ENCODE assay signal across 29 cellular contexts in genomic region chr2:200462136-200462710, GRCh38. TPM values are rescaled to one million over a fixed set of nuclear protein-coding genes. Genes with fewer than 3 reads are reported as not detected.
DNase-seq lines count a peak whose midpoint lies in the region; ATAC-seq, FAIRE-seq and TF ChIP-seq lines count a peak whose summit lies in the region.
"Had no signal": no experiment of that assay in that cellular context is flagged by ENCODE, and none has a peak within 500 bp of the region (broad histone marks: within the 10 kb centered on the region; RNA-seq: fewer than 3 reads in every experiment).

No MANE protein-coding gene starts in this region.

- H3K23ac ChIP-seq in mesenchymal stem cell (ENCODE audit: low read length in 2 of 2), result no peak overlapping the region

- H3K4me1 ChIP-seq in mesenchymal stem cell (ENCODE audit: control insufficient read depth, insufficient read depth, low read depth, low read length), result no peaks in the 10 kb centered on the region
- peaks cover 0 to 2% (median 0%) of the 10 kb centered on the region in 3 donors for H3K4me1 ChIP-seq in gastroesophageal sphincter
- H3K4me1 ChIP-seq: SJSA1 had no signal

- no peak overlapping the region for H2BK120ac ChIP-seq in mesenchymal stem cell (ENCODE audit: low read depth, low read length)

- ATAC-seq in WTC11 (no peak), GM21576 (IDR thresholded peaks at IDR 0.05; ENCODE audit: unreplicated experiment) (no peak), gastroesophageal sphincter (no peak)
- ATAC-seq: GM23338, PC-3 had no signal

- H2BK12ac ChIP-seq in mesenchymal stem cell (ENCODE audit: low read length in 2 of 2), result no peak overlapping the region

- H2BK5ac ChIP-seq in mesenchymal stem cell (ENCODE audit: low read depth, low read length, poor library complexity, severe bottlenecking), result no peak overlapping the region

- POLR2A ChIA-PET in WTC11 (lab: Charles Lee), result no interaction called here

- peaks cover 13 to 45% of the 10 kb centered on the region in 2 experiments for H3K36me3 ChIP-seq in mesenchymal stem cell (ENCODE audit: control insufficient read depth in 1 of 2, insufficient read depth in 2 of 2, low read depth in 1 of 2, low read length in 2 of 2)
- peaks cover 14% of the 10 kb centered on the region for H3K36me3 ChIP-seq in H7 (replicated peaks; ENCODE audit: control insufficient read depth, insufficient read depth, low read length)
- H3K36me3 ChIP-seq in gastroesophageal sphincter, result peaks cover 0 to 38% of the 10 kb centered on the region in 2 donors
- H3K36me3 ChIP-seq: HAP-1 had no signal

- TF ChIP-seq EP300 in gastroesophageal sphincter (IDR thresholded peaks at IDR 0.05), result no peak

- peaks cover 69% of the 10 kb centered on the region for H3K36me3 Mint-ChIP-seq in WTC11
- H3K36me3 Mint-ChIP-seq: IgD-negative memory B cell had no signal

- no peak overlapping the region for H4K91ac ChIP-seq in mesenchymal stem cell (ENCODE audit: low read length)

- H2BK15ac ChIP-seq in mesenchymal stem cell (ENCODE audit: low read depth, poor library complexity, severe bottlenecking), result no peak overlapping the region

- H3K27ac ChIP-seq in mesenchymal stem cell (ENCODE audit: low read length, poor library complexity, severe bottlenecking), result no peak overlapping the region
- H3K27ac ChIP-seq in gastroesophageal sphincter, result no peak overlapping the region
- H3K27ac ChIP-seq: KMS-11, SJSA1 had no signal

- no peak overlapping the region for H3K18ac ChIP-seq in mesenchymal stem cell (ENCODE audit: low read depth in 1 of 2, low read length in 2 of 2)

- CTCF ChIA-PET in WTC11 (lab: Charles Lee), result no interaction called here

- TF ChIP-seq POLR2A in gastroesophageal sphincter (IDR thresholded peaks at IDR 0.05), result no peak

- H2AFZ ChIP-seq in mesenchymal stem cell (ENCODE audit: low read depth, low read length), result no peak overlapping the region
- H2AFZ ChIP-seq: GM23338 had no signal

- no peak overlapping the region for H2AK5ac ChIP-seq in mesenchymal stem cell (ENCODE audit: low read length, severe bottlenecking)

- no peaks in the 10 kb centered on the region for H3K9me3 Mint-ChIP-seq in WTC11
- H3K9me3 Mint-ChIP-seq: CD8-positive, alpha-beta memory T cell; GM23338; HFFc6; IgD-negative memory B cell had no signal

- no peak overlapping the region for H3K14ac ChIP-seq in mesenchymal stem cell (ENCODE audit: low read length in 2 of 2)

- H3K9me3 ChIP-seq in mesenchymal stem cell (ENCODE audit: control insufficient read depth, low read length) (no peaks in the 10 kb centered on the region), gastroesophageal sphincter (no peaks in the 10 kb centered on the region)
- H3K9me3 ChIP-seq: HAP-1, SJSA1 had no signal

- TF ChIP-seq CTCF in WTC11 (IDR thresholded peaks at IDR 0.05) (no peak), fibroblast of villous mesenchyme (IDR thresholded peaks at IDR 0.05; ENCODE audit: insufficient read depth, low read depth, low read length) (no peak), gastroesophageal sphincter (IDR thresholded peaks at IDR 0.05) (no peak)

- peaks cover 18% of the 10 kb centered on the region for H3K79me1 ChIP-seq in mesenchymal stem cell (replicated peaks; ENCODE audit: low read length, poor library complexity, severe bottlenecking)

- H3K9ac ChIP-seq in mesenchymal stem cell (ENCODE audit: low read length), result no peak overlapping the region
- H3K9ac ChIP-seq: KMS-11 had no signal

- peak; percentile 59 for FAIRE-seq in GM19239 (lab: Jason Lieb, UNC)

- H3K4me1 Mint-ChIP-seq in WTC11, result no peaks in the 10 kb centered on the region; the same call in 1 of the 2 replicates
- H3K4me1 Mint-ChIP-seq: GM23338 had no signal

- no peaks in the 10 kb centered on the region for H3K27me3 Mint-ChIP-seq in WTC11 (ENCODE audit: low read depth)
- H3K27me3 Mint-ChIP-seq: CD8-positive, alpha-beta memory T cell had no signal

- no peak overlapping the region for H3K4me2 ChIP-seq in mesenchymal stem cell (ENCODE audit: low read length, poor library complexity, severe bottlenecking)
- H3K4me2 ChIP-seq: GM23338, KMS-11 had no signal

- 100% methylated on average over 2 of the region's 2 CpGs for WGBS in mesenchymal stem cell
- 100% methylated on average over 2 of the region's 2 CpGs for WGBS in gastroesophageal sphincter (ENCODE audit: low coverage in 1 of 2), 2 donors

- H3K4me3 ChIP-seq in fibroblast of villous mesenchyme (ENCODE audit: low read depth, low read length) (no peak overlapping the region), mesenchymal stem cell (ENCODE audit: insufficient read depth in 1 of 2, low read depth in 1 of 2, low read length in 2 of 2) (no peak overlapping the region), H7 (ENCODE audit: insufficient read depth, low read depth, low read length) (no peak overlapping the region), gastroesophageal sphincter (no peak overlapping the region)
- H3K4me3 ChIP-seq: GM23338, HAP-1, SJSA1 had no signal

- H3K27me3 ChIP-seq in mesenchymal stem cell (ENCODE audit: control insufficient read depth in 1 of 2, insufficient read depth in 1 of 2, low read length in 2 of 2), result no peaks in the 10 kb centered on the region
- H3K27me3 ChIP-seq in H7 (ENCODE audit: control insufficient read depth, insufficient read depth, low read length), result no peaks in the 10 kb centered on the region
- no peaks in the 10 kb centered on the region for H3K27me3 ChIP-seq in gastroesophageal sphincter
- H3K27me3 ChIP-seq: SJSA1 had no signal

- no peak overlapping the region for H3K4ac ChIP-seq in mesenchymal stem cell (ENCODE audit: low read depth in 1 of 2, low read length in 2 of 2)

- H3K4me3 Mint-ChIP-seq in WTC11, result no peak overlapping the region
- H3K4me3 Mint-ChIP-seq: GM23338, HFFc6 had no signal

- no peak overlapping the region for H4K8ac ChIP-seq in mesenchymal stem cell (ENCODE audit: low read length)

- DNase-seq in GM19239 (ENCODE audit: insufficient read length, low spot score) (no peak), WTC11 (ENCODE audit: low spot score) (no peak), fibroblast of villous mesenchyme (ENCODE audit: low read depth) (peak; percentile 76), mesenchymal stem cell (peak; percentile 38), H7 (no peak)
- DNase-seq: C1 segment of cervical spinal cord; CD8-positive, alpha-beta memory T cell; DMS 273 treated with DMSO at 0.1 percent for 48 hours; DMS79; EL; GF-D8; HFFc6; NCI-H1048; NCI-H1417; NCI-H1694; NCI-H2029 treated with DMSO at 0.1 percent for 48 hours; NCI-H446 treated with DMSO at 0.1 percent for 48 hours; NCI-H526; NK-92 treated with Interleukin-12 subunit alpha and Interleukin-12 subunit beta, amount 100 ng/mL, for 24 hours; PC-3; Right ventricle myocardium superior; RPMI8226 had no signal

- peak overlapping the region; percentile 17; the same call in 1 of the 2 replicates for H3K27ac Mint-ChIP-seq in WTC11
- H3K27ac Mint-ChIP-seq: GM23338, HFFc6, IgD-negative memory B cell had no signal

TF ChIP-seq in WTC11, 78 proteins besides CTCF, POLR2A, EP300 and RAD21:
- TF ChIP-seq ZNF121 (CRISPR knock-in tag; IDR thresholded peaks at IDR 0.05) (peak; percentile 46; the same call in 1 of the 2 replicates), NFYB (CRISPR knock-in tag; conservative IDR thresholded peaks at IDR 0.05; ENCODE audit: low read depth) (no peak)

RNA-seq across cellular contexts. Expression of gene KCTD18, which starts 47.6 kb away (rescaled TPM):
- total RNA-seq in WTC11 (2021) (4.9 to 6.7 TPM (median 5.7 TPM) in 3 replicates), fibroblast of villous mesenchyme (16.4 and 17.4 TPM in 2 replicates), gastroesophageal sphincter (10 to 100 TPM; 23.7 to 33.8 (median 28.8) TPM)
- 6.8 TPM for polyA plus RNA-seq in mesenchymal stem cell (2013, experiment 1 of 2)
- polyA plus RNA-seq in mesenchymal stem cell (2013, experiment 2 of 2), result 8.0 TPM
- total RNA-seq in H7 (2014; rRNA removed; shearing (Covaris generic)), result 4.6 and 10.5 TPM in 2 replicates

Comparison
In these comparisons a context has a peak if more than half of its experiments do, and no peak if none do; other contexts are left out.
1. DNase-seq: peak in fibroblast of villous mesenchyme (single experiment) and mesenchymal stem cell (single experiment); none in GM19239 (single experiment), WTC11 (single experiment) and H7 (single experiment).